In genomic region chr1:186102107-186102506, GRCh38 we compare ENCODE assay signal across 15 cellular contexts.
"Had no signal": no experiment of that assay in that cellular context is flagged by ENCODE, and none has a peak within 500 bp of the region (broad histone marks: within the 10 kb centered on the region; RNA-seq: fewer than 3 reads in every experiment).

No MANE protein-coding gene starts in this region.

- H3K27me3 ChIP-seq: gastrocnemius medialis, right lobe of liver, SJCRH30, upper lobe of left lung had no signal

- H3K4me3 Mint-ChIP-seq: activated CD8-positive, alpha-beta T cell treated with anti-CD3 and anti-CD28 coated beads, Interleukin-2, amount 10 ng/mL, durations not matched to agents 7 days and 5 days; naive thymus-derived CD4-positive, alpha-beta T cell; WTC11 had no signal

- ATAC-seq: activated CD8-positive, alpha-beta T cell treated with anti-CD3 and anti-CD28 coated beads, Interleukin-2, amount 10 ng/mL, durations not matched to agents 7 days and 5 days; gastrocnemius medialis; naive thymus-derived CD4-positive, alpha-beta T cell; WTC11 had no signal

- DNase-seq: activated CD4-positive, alpha-beta T cell treated with anti-CD3 and anti-CD28 coated beads for 48 hours; activated CD8-positive, alpha-beta memory T cell treated with anti-CD3 and anti-CD28 coated beads, Interleukin-2, amount 50 U/mL, for 48 hours; activated CD8-positive, alpha-beta T cell treated with anti-CD3 and anti-CD28 coated beads, Interleukin-2, amount 10 ng/mL, durations not matched to agents 7 days and 5 days; activated naive CD4-positive, alpha-beta T cell treated with Interleukin-2 at 50 U/mL for 16 hours; gastrocnemius medialis; hypothalamus; naive thymus-derived CD4-positive, alpha-beta T cell; posterior cingulate gyrus; right lobe of liver; stimulated activated CD4-positive, alpha-beta T cell treated with anti-CD3 and anti-CD28 coated beads, Interleukin-12 subunit alpha, Interleukin-12 subunit beta, amount 100 ng/mL, for 4 hours; stimulated activated naive CD4-positive, alpha-beta T cell; upper lobe of left lung had no signal

- H3K9me3 Mint-ChIP-seq: naive thymus-derived CD4-positive, alpha-beta T cell; WTC11 had no signal

- H3K36me3 Mint-ChIP-seq: naive thymus-derived CD4-positive, alpha-beta T cell; WTC11 had no signal

- H3K9me3 ChIP-seq: gastrocnemius medialis, right lobe of liver, upper lobe of left lung had no signal

- H3K27ac Mint-ChIP-seq: activated CD8-positive, alpha-beta T cell treated with anti-CD3 and anti-CD28 coated beads, Interleukin-2, amount 10 ng/mL, durations not matched to agents 7 days and 5 days; naive thymus-derived CD4-positive, alpha-beta T cell; WTC11 had no signal

- H3K4me1 Mint-ChIP-seq: naive thymus-derived CD4-positive, alpha-beta T cell; WTC11 had no signal

- H3K4me1 ChIP-seq: gastrocnemius medialis, right lobe of liver had no signal

- H3K27ac ChIP-seq: gastrocnemius medialis, SJCRH30, upper lobe of left lung had no signal

- H3K4me3 ChIP-seq: gastrocnemius medialis, lung, right lobe of liver, SJCRH30, upper lobe of left lung had no signal

- H3K36me3 ChIP-seq: gastrocnemius medialis, right lobe of liver, SJCRH30, upper lobe of left lung had no signal
